1 cellular context compared by ENCODE assay signal in genomic region chr20:50730765-50731054, GRCh38.
A peak's percentile ranks its signal among the peaks of the same experiment; 100 is the strongest.
TF ChIP-seq lines count a peak whose summit lies in the region.

No MANE protein-coding gene starts in this region.

TF ChIP-seq in SK-N-SH, 30 proteins besides CTCF, POLR2A, EP300 and RAD21 (continued from another document):
- TF ChIP-seq, protein P1, sequence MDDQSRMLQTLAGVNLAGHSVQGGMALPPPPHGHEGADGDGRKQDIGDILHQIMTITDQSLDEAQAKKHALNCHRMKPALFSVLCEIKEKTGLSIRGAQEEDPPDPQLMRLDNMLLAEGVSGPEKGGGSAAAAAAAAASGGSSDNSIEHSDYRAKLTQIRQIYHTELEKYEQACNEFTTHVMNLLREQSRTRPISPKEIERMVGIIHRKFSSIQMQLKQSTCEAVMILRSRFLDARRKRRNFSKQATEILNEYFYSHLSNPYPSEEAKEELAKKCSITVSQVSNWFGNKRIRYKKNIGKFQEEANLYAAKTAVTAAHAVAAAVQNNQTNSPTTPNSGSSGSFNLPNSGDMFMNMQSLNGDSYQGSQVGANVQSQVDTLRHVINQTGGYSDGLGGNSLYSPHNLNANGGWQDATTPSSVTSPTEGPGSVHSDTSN (IDR thresholded peaks at IDR 0.05): 0 out of 2 replicates have a peak, but pooled peaks have one; percentile 8
- TF ChIP-seq TCF12 (IDR thresholded peaks at IDR 0.05) (no peak), RXRA (IDR thresholded peaks at IDR 0.05; ENCODE audit: borderline replicate concordance, low read depth) (no peak)
